ENCODE assay signal across 9 cellular contexts in the genomic region with DNA sequence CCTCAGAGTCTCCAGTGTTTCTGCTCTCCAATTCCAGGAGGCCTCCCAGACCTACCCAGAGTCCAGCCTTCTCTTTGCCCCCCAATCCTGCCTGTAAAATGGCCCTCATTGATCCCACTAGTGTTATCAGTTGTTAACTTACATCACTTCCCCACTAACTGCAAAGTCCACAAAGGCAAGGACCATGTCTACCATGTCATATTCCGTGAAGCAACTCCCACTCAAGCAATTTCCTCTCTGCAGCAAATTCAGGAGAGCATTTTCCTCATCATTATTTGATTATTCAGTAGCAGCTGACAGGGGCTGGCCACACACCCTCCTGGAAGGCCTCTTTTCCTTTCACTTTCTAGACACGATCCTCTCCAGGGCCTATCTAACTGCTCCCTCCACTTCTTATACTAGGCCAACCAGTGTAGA.
DNase-seq lines count a peak whose midpoint lies in the region; ATAC-seq, FAIRE-seq and TF ChIP-seq lines count a peak whose summit lies in the region.
"Had no signal": no experiment of that assay in that cellular context is flagged by ENCODE, and none has a peak within 500 bp of the region (broad histone marks: within the 10 kb centered on the region; RNA-seq: fewer than 3 reads in every experiment).

No MANE protein-coding gene starts in this region.

- TF ChIP-seq RAD21 in K562 (CRISPR knock-in tag; conservative IDR thresholded peaks at IDR 0.05 in 1 of 2, IDR thresholded peaks at IDR 0.05 in 1 of 2), result no peak

- POLR2A ChIA-PET in K562 (lab: Yijun Ruan, JAX), result interaction anchor here (0.6 to 1.9 kb wide), 4 partner anchors 10 to 83 kb away, joined by 3 to 6 read pairs (median 3); no protein-coding TSS in a partner anchor

- peaks cover 35% of the 10 kb centered on the region for H4K20me1 ChIP-seq in K562 (replicated peaks; ENCODE audit: control insufficient read depth, insufficient read depth, low read length)
- H4K20me1 ChIP-seq in Karpas-422 (ENCODE audit: insufficient read depth, low read depth, low read length), result peaks cover 80% of the 10 kb centered on the region

- FAIRE-seq in K562 (lab: Jason Lieb, UNC), result no peak
- FAIRE-seq: endothelial cell of umbilical vein had no signal

- BruUV-seq in K562 (replicated peaks; lab: Mats Ljungman, UMichigan), result no TSS peak

- ATAC-seq in HG02981 (IDR thresholded peaks at IDR 0.05; ENCODE audit: unreplicated experiment) (peak; percentile 47), K562 (peak; percentile 36; the same call in 2 of the 3 replicates), GM18909 (IDR thresholded peaks at IDR 0.05; ENCODE audit: poor library complexity, unreplicated experiment) (no peak)

- H3K9me3 ChIP-seq in K562 (replicated peaks; ENCODE audit: control insufficient read depth, insufficient read depth, low read depth, low read length) (no peaks in the 10 kb centered on the region), Karpas-422 (ENCODE audit: low read length) (no peaks in the 10 kb centered on the region)

- TF ChIP-seq CTCF in GM12864 (IDR thresholded peaks at IDR 0.05; ENCODE audit: low read depth, low read length, missing control alignments) (no peak), K562 (IDR thresholded peaks at IDR 0.05 in 2 of 3, conservative IDR thresholded peaks at IDR 0.05 in 1 of 3; ENCODE audit: insufficient read depth in 2 of 3, low read depth in 1 of 3, low read length in 3 of 3) (no peak)

- no peaks in the 10 kb centered on the region for H3K27me3 ChIP-seq in K562 (ENCODE audit: control insufficient read depth in 2 of 2, insufficient read depth in 2 of 2, low read length in 2 of 2)
- H3K27me3 ChIP-seq in Karpas-422 (ENCODE audit: low read length), result no peaks in the 10 kb centered on the region

- TF ChIP-seq POLR2A in K562 (conservative IDR thresholded peaks at IDR 0.05), result no peak

- no peak for DNase-seq in GM12864 (ENCODE audit: low read depth)
- DNase-seq in K562 (ENCODE audit: extremely low read depth in 1 of 4, low spot score in 3 of 4), result no peak
- peak; percentile 55 for DNase-seq in myocyte (ENCODE audit: low read depth)
- no peak for DNase-seq in NOMO-1 treated with DMSO at 0.1 percent for 48 hours (lab: John Stamatoyannopoulos, UW; ENCODE audit: unreplicated experiment)
- no peak for DNase-seq in NCI-H146 (lab: John Stamatoyannopoulos, UW)
- DNase-seq in Karpas-422, result no peak

- H3K9ac ChIP-seq in K562 (ENCODE audit: insufficient read depth in 1 of 2, low read depth in 2 of 2, low read length in 2 of 2) (no peak overlapping the region), Karpas-422 (ENCODE audit: low read length) (no peak overlapping the region)

- H3K4me2 ChIP-seq in K562 (ENCODE audit: insufficient read depth, low read length) (no peak overlapping the region), Karpas-422 (ENCODE audit: low read depth, low read length, poor library complexity, severe bottlenecking) (no peak overlapping the region)

- no peaks in the 10 kb centered on the region for H3K36me3 ChIP-seq in K562 (ENCODE audit: control insufficient read depth, insufficient read depth, low read length)
- H3K36me3 ChIP-seq in Karpas-422 (ENCODE audit: insufficient read depth, low read length), result no peaks in the 10 kb centered on the region

- in situ Hi-C loops in K562 (cut with MboI), result no loop called here

- 27% methylated on average over 2 of the region's 2 CpGs for WGBS in K562 (ENCODE audit: insufficient coverage, low coverage, missing lambda C conversion rate)

- H3K4me3 ChIP-seq in GM12864 (ENCODE audit: low read depth, low read length) (peak overlapping the region; percentile 5; the same call in 1 of the 2 replicates), K562 (no peak overlapping the region), Karpas-422 (ENCODE audit: low read length) (no peak overlapping the region)

- H2AFZ ChIP-seq in K562 (ENCODE audit: low read depth, low read length) (no peak overlapping the region), Karpas-422 (ENCODE audit: low read length) (no peak overlapping the region)

- no peak for TF ChIP-seq EP300 in K562 (IDR thresholded peaks at IDR 0.05; ENCODE audit: low read length)

- H3K4me1 ChIP-seq in K562 (replicated peaks in 1 of 2; ENCODE audit: control insufficient read depth in 2 of 2, insufficient read depth in 2 of 2, low read length in 2 of 2), result peaks cover 8 to 67% of the 10 kb centered on the region in 2 experiments; a peak in 4 of 5 replicates
- H3K4me1 ChIP-seq in Karpas-422 (ENCODE audit: low read length), result peaks cover 43% of the 10 kb centered on the region

- no peak overlapping the region for H3K27ac ChIP-seq in K562 (ENCODE audit: extremely low read depth, low read depth, low read length)
- no peak overlapping the region for H3K27ac ChIP-seq in Karpas-422 (ENCODE audit: low read length)

- peaks cover 93% of the 10 kb centered on the region for H3K79me2 ChIP-seq in K562 (ENCODE audit: control insufficient read depth, insufficient read depth, low read length)
- H3K79me2 ChIP-seq in Karpas-422 (ENCODE audit: low read length), result no peaks in the 10 kb centered on the region

- H3K9me2 ChIP-seq in Karpas-422 (replicated peaks; ENCODE audit: insufficient read depth, low read length), result no peaks in the 10 kb centered on the region

- H3K9me1 ChIP-seq in K562 (ENCODE audit: control insufficient read depth, insufficient read depth, low read length), result peaks cover 5% of the 10 kb centered on the region

- CTCF ChIA-PET in K562 (lab: Yijun Ruan, JAX; ENCODE audit: low intra/inter-chr PET ratio), result no interaction called here

- intact Hi-C loops in K562 (cut with micrococcal nuclease), result no loop called here

TF ChIP-seq in K562, 482 proteins besides CTCF, POLR2A, EP300 and RAD21 (continues in another document):
- TF ChIP-seq BRD4 (IDR thresholded peaks at IDR 0.05) (no peak), HDGF (IDR thresholded peaks at IDR 0.05) (no peak), CREB1 (IDR thresholded peaks at IDR 0.05) (no peak), CREB1 (CRISPR knock-in tag; IDR thresholded peaks at IDR 0.05) (no peak), ZNF263 (CRISPR knock-in tag; IDR thresholded peaks at IDR 0.05; ENCODE audit: borderline replicate concordance) (no peak), ZBTB17 (CRISPR knock-in tag; IDR thresholded peaks at IDR 0.05) (no peak)
- TF ChIP-seq, protein P1, sequence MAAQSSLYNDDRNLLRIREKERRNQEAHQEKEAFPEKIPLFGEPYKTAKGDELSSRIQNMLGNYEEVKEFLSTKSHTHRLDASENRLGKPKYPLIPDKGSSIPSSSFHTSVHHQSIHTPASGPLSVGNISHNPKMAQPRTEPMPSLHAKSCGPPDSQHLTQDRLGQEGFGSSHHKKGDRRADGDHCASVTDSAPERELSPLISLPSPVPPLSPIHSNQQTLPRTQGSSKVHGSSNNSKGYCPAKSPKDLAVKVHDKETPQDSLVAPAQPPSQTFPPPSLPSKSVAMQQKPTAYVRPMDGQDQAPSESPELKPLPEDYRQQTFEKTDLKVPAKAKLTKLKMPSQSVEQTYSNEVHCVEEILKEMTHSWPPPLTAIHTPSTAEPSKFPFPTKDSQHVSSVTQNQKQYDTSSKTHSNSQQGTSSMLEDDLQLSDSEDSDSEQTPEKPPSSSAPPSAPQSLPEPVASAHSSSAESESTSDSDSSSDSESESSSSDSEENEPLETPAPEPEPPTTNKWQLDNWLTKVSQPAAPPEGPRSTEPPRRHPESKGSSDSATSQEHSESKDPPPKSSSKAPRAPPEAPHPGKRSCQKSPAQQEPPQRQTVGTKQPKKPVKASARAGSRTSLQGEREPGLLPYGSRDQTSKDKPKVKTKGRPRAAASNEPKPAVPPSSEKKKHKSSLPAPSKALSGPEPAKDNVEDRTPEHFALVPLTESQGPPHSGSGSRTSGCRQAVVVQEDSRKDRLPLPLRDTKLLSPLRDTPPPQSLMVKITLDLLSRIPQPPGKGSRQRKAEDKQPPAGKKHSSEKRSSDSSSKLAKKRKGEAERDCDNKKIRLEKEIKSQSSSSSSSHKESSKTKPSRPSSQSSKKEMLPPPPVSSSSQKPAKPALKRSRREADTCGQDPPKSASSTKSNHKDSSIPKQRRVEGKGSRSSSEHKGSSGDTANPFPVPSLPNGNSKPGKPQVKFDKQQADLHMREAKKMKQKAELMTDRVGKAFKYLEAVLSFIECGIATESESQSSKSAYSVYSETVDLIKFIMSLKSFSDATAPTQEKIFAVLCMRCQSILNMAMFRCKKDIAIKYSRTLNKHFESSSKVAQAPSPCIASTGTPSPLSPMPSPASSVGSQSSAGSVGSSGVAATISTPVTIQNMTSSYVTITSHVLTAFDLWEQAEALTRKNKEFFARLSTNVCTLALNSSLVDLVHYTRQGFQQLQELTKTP (IDR thresholded peaks at IDR 0.05; ENCODE audit: low read depth in 1 of 2, partially characterized antibody in 2 of 2), result no peak
- TF ChIP-seq, protein P2, sequence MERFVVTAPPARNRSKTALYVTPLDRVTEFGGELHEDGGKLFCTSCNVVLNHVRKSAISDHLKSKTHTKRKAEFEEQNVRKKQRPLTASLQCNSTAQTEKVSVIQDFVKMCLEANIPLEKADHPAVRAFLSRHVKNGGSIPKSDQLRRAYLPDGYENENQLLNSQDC (CRISPR knock-in tag; IDR thresholded peaks at IDR 0.05), result no peak
